8 cellular contexts compared by ENCODE assay signal in the genomic region with DNA sequence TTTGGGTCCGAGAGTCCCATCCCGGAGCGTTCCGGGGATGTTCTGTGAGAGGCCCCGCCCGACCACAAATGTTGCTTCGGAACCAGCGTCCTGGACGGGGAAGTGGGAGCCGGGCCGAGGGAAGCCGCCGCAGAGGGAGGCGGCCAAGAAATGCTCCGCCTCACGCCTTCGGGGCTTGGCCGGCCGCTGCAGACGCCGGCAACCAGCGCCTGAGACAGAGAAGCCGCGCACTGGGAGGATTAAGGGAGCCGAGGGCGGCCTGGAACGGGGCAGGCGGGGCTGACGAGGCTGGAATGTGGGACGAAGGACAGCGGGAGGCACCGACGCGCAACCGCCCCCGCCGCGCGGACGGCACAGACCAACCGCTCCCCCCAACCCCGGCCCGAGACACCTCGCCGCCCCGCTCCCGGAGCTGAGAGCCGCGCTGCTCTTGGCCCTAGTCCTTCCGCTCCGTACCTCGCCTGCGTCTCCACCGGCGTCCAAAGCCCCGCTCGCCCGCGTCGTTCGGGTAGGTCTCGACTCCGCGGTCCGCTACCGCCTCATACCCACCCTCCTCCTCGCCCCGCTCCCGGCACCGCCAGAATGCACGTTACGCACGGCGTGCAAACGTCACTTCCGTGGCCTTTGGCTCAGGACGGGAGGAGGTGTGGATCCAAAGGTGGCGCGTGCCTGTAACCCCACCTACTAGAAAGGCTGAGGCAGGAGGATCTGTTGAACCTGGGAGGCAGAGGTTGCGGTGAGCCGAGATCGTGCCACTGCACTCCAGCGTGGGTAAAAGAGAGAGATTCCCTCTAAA. TPM values are rescaled to one million over a fixed set of nuclear protein-coding genes. Genes with fewer than 3 reads are reported as not detected.
DNase-seq lines count a peak whose midpoint lies in the region; ATAC-seq and TF ChIP-seq lines count a peak whose summit lies in the region.

No MANE protein-coding gene starts in this region.

- no peaks in the 10 kb centered on the region for H3K27me3 ChIP-seq in GM23248 (replicated peaks; ENCODE audit: insufficient read depth)
- H3K27me3 ChIP-seq in Karpas-422 (ENCODE audit: low read length) = no peaks in the 10 kb centered on the region

- peak overlapping the region; percentile 100 for H3K9ac ChIP-seq in GM23248
- H3K9ac ChIP-seq in Karpas-422 (ENCODE audit: low read length) = peak overlapping the region; percentile 80

- TF ChIP-seq CTCF in fibroblast of the aortic adventitia (IDR thresholded peaks at IDR 0.05; ENCODE audit: insufficient read depth, low read length) (no peak), nephron (IDR thresholded peaks at IDR 0.05; ENCODE audit: unreplicated experiment in 3 of 3) (no peak)

- H3K4me3 ChIP-seq in GM23248 (peak overlapping the region; percentile 99), Karpas-422 (ENCODE audit: low read length) (peak overlapping the region; percentile 89), fibroblast of the aortic adventitia (ENCODE audit: low read depth, low read length) (peak overlapping the region; percentile 90)

- H3K36me3 Mint-ChIP-seq in nephron (ENCODE audit: low read depth) = peaks cover 6% of the 10 kb centered on the region

- WGBS in GM23248 (ENCODE audit: low coverage in 1 of 2, low lambda C conversion rate in 2 of 2, missing lambda C conversion rate in 2 of 2), 2 experiments = 1% methylated on average over 49 to 71 of the region's 83 CpGs

- H3K4me3 Mint-ChIP-seq in nephron = peak overlapping the region; percentile 96 to 99 (median 99)

- peaks cover 31% of the 10 kb centered on the region for H3K4me1 Mint-ChIP-seq in nephron

- peak overlapping the region; percentile 95 for H3K4me2 ChIP-seq in GM23248 (ENCODE audit: unreplicated experiment)
- peak overlapping the region; percentile 76 for H3K4me2 ChIP-seq in Karpas-422 (ENCODE audit: low read depth, low read length, poor library complexity, severe bottlenecking)

- peak overlapping the region; percentile 89 for H2AFZ ChIP-seq in GM23248
- peak overlapping the region; percentile 85 for H2AFZ ChIP-seq in Karpas-422 (ENCODE audit: low read length)

- H3K36me3 ChIP-seq in GM23248 (ENCODE audit: low read depth) = no peaks in the 10 kb centered on the region
- H3K36me3 ChIP-seq in Karpas-422 (ENCODE audit: insufficient read depth, low read length) = peaks cover 4% of the 10 kb centered on the region; the same call in 1 of the 2 replicates

- in situ Hi-C loops in GM23248 (cut with MboI) = no loop called here

- H3K9me3 ChIP-seq in GM23248 (ENCODE audit: low read depth) (no peaks in the 10 kb centered on the region), Karpas-422 (ENCODE audit: low read length) (no peaks in the 10 kb centered on the region)

- H3K27ac Mint-ChIP-seq in nephron = peak overlapping the region; percentile 95 to 99 (median 99)

- peak; percentile 99 for DNase-seq in Daoy (ENCODE audit: low read depth)
- DNase-seq in GM23248 = peak; percentile 98
- peak; percentile 98 for DNase-seq in Karpas-422
- peak; percentile 87 for DNase-seq in RKO (ENCODE audit: low spot score)
- DNase-seq in activated T-helper 9 cell treated with anti-CD3 and anti-CD28 coated beads, Interleukin-2, amount 50 U/mL, for 16 hours (ENCODE audit: low read depth) = peak; percentile 84
- peak; percentile 87 for DNase-seq in fibroblast of the aortic adventitia (ENCODE audit: low read depth)
- peak; percentile 93 for DNase-seq in stimulated activated naive CD8-positive, alpha-beta T cell treated with anti-CD3 and anti-CD28 coated beads, Interleukin-15, Interleukin-2, amounts not matched to agents 100 U/mL and 50 U/mL, for 24 hours

- H3K27ac ChIP-seq in GM23248 (peak overlapping the region; percentile 99), Karpas-422 (ENCODE audit: low read length) (peak overlapping the region; percentile 40)

- H4K20me1 ChIP-seq in GM23248 (ENCODE audit: insufficient read depth) = no peaks in the 10 kb centered on the region; the same call in 1 of the 2 replicates
- H4K20me1 ChIP-seq in Karpas-422 (ENCODE audit: insufficient read depth, low read depth, low read length) = peaks cover 13% of the 10 kb centered on the region; the same call in 1 of the 2 replicates

- peaks cover 30% of the 10 kb centered on the region for H3F3A ChIP-seq in GM23248 (ENCODE audit: insufficient read depth)

- H3K9me2 ChIP-seq in GM23248 (ENCODE audit: insufficient read depth) = no peaks in the 10 kb centered on the region
- H3K9me2 ChIP-seq in Karpas-422 (replicated peaks; ENCODE audit: insufficient read depth, low read length) = no peaks in the 10 kb centered on the region

- no peaks in the 10 kb centered on the region for H3K27me3 Mint-ChIP-seq in nephron (ENCODE audit: low read depth)

- H3K9me3 Mint-ChIP-seq in nephron = peaks cover 11% of the 10 kb centered on the region

- H3K4me1 ChIP-seq in GM23248 (ENCODE audit: insufficient read depth) (peaks cover 40% of the 10 kb centered on the region), Karpas-422 (ENCODE audit: low read length) (peaks cover 46% of the 10 kb centered on the region)

- ATAC-seq in stimulated activated naive CD8-positive, alpha-beta T cell treated with anti-CD3 and anti-CD28 coated beads, Interleukin-15, Interleukin-2, amounts not matched to agents 100 U/mL and 50 U/mL, for 24 hours = peak; percentile 100

- peaks cover 80% of the 10 kb centered on the region for H3K79me2 ChIP-seq in GM23248 (ENCODE audit: insufficient read depth)
- H3K79me2 ChIP-seq in Karpas-422 (ENCODE audit: low read length) = peaks cover 58% of the 10 kb centered on the region

RNA-seq across cellular contexts. Expression of a gene that starts 36.7 kb away (rescaled TPM):
- 9.0 and 10.7 TPM in 2 replicates for total RNA-seq in Daoy (2014; rRNA removed; shearing (Covaris generic))
- total RNA-seq in GM23248 (2014; rRNA removed; shearing (Covaris generic)) = 11.6 and 14.9 TPM in 2 replicates
- 4.9 and 5.0 TPM in 2 replicates for polyA plus RNA-seq in GM23248 (2016; fragmentation: Nextera tagmentation; extraction: Ambion mirVana)
- 20.9 and 23.2 TPM in 2 replicates for total RNA-seq in Karpas-422 (2014; rRNA removed; shearing (Covaris generic); ENCODE audit: low replicate concordance)
- total RNA-seq in fibroblast of the aortic adventitia (ENCODE audit: low replicate concordance) = 9.4 and 10.6 TPM in 2 replicates

Comparison
In these comparisons a context has a peak if more than half of its experiments do, and no peak if none do; other contexts are left out.
1. Peak in every context shown above with its lines: DNase-seq, ATAC-seq, H3K4me3 ChIP-seq and H3K27ac ChIP-seq.